In the genomic region with DNA sequence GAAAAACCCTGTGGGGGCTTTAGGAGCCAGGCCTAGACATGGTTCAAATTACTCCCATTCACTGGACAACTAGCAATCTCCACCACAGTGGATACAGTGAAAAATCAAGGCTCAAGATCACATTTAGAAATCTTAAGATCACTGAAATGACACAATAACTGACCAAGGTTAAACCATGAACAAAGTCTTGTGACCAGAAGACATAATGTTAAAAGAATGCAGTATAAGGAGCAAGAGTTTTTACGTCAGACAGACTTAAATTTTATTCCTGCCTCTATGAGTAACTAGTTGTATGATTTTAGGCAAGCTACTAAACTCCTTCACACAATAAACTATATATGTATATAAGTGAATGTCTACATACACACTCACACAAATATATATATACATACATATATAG, we compare ENCODE assay signal across 22 cellular contexts.
A peak's percentile ranks its signal among the peaks of the same experiment; 100 is the strongest.
DNase-seq lines count a peak whose midpoint lies in the region; TF ChIP-seq lines count a peak whose summit lies in the region.
"Had no signal": no experiment of that assay in that cellular context is flagged by ENCODE, and none has a peak within 500 bp of the region (broad histone marks: within the 10 kb centered on the region; RNA-seq: fewer than 3 reads in every experiment).

No MANE protein-coding gene starts in this region.

- H3K4me3 ChIP-seq in astrocyte of the spinal cord (ENCODE audit: low read depth, low read length) (no peak overlapping the region), foreskin fibroblast (ENCODE audit: low read depth in 1 of 2, low read length in 2 of 2) (no peak overlapping the region)
- H3K4me3 ChIP-seq: heart right ventricle, lung, Peyer's patch, right atrium auricular region had no signal

- TF ChIP-seq CTCF in astrocyte of the spinal cord (IDR thresholded peaks at IDR 0.05; ENCODE audit: low read depth, low read length) (no peak), foreskin fibroblast (IDR thresholded peaks at IDR 0.05; ENCODE audit: low read depth, low read length) (no peak)

- in situ Hi-C loops in astrocyte of the spinal cord (cut with HindIII; ENCODE audit: low sequenced_read_pairs): no loop called here

- DNase-seq in GM03348 (ENCODE audit: low spot score) (peak; percentile 30), astrocyte of the spinal cord (ENCODE audit: low read depth, low spot score) (peak; percentile 22), foreskin fibroblast (peak; percentile 46 to 62), NCI-H69 (lab: John Stamatoyannopoulos, UW) (no peak), DMS53 treated with DMSO at 0.1 percent for 48 hours (lab: John Stamatoyannopoulos, UW; ENCODE audit: unreplicated experiment) (no peak), COLO668 (lab: John Stamatoyannopoulos, UW; ENCODE audit: unreplicated experiment) (no peak), NCI-H2081 treated with DMSO at 0.1 percent for 48 hours (lab: John Stamatoyannopoulos, UW) (no peak)
- DNase-seq: activated CD4-positive, alpha-beta T cell treated with anti-CD3 and anti-CD28 coated beads, Interleukin-2, amount 50 U/mL, for 48 hours; activated gamma-delta T cell treated with Interleukin-2 at 50 U/mL for 16 hours; activated T-cell treated with anti-CD3 and anti-CD28 coated beads for 4 hours; amniotic stem cell; CD4-positive, alpha-beta T cell; erythroblast; H7; heart right ventricle; NCI-H1092; NCI-H2081; NK-92 treated with Interleukin-12 subunit alpha and Interleukin-12 subunit beta, amount 100 ng/mL, for 24 hours; occipital lobe; Peyer's patch had no signal

Comparison
In these comparisons a context has a peak if more than half of its experiments do, and no peak if none do; other contexts are left out.
1. DNase-seq: peak in GM03348 (single experiment), astrocyte of the spinal cord (single experiment) and foreskin fibroblast (2 of 2); none in NCI-H69 (single experiment), DMS53 treated with DMSO at 0.1 percent for 48 hours (single experiment), COLO668 (single experiment) and NCI-H2081 treated with DMSO at 0.1 percent for 48 hours (single experiment).